8 cellular contexts compared by ENCODE assay signal in the genomic region with DNA sequence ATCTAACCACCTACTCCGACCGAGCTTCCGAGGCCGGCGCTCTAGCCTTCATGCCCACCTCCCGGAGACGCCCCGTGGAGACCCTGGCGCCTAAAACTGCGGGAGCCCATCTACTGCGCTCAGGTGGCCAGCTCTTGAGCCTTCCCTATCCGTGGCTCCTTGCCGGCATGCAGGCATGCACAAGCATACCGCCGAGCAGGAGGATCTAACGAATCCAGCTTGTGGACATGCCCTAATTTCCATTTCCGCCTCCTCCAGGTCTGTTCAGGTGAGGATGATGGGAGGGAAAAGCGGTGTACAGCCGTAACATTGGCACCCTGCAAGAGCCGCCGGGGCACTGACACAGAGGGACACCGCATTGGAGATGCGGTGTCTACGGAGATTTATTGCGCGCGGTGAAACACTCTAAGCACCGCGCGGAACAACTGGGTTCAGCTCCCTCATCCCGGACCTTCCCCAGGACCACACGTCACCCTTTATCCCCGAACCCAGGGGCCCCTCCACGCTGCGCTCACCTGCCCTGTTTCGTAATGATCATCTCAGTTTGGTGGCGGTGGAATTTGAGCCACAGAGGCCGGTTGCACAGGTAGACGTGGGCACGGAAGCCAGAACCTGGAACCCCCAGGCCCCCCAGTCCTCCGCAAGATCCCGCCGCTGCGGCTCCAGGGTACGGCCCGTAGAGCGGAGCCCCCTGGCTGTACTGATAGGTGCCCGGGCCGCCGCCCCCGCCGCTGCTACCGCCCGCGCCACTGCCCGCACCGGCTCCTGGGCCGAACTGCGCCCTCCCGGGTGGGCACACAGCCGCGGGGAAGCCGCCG. TPM values are rescaled to one million over a fixed set of nuclear protein-coding genes. Genes with fewer than 3 reads are reported as not detected.
DNase-seq lines count a peak whose midpoint lies in the region; ATAC-seq and TF ChIP-seq lines count a peak whose summit lies in the region.

No MANE protein-coding gene starts in this region.

- H3K4me3 ChIP-seq in Loucy (ENCODE audit: low read length, poor library complexity, severe bottlenecking): peak overlapping the region; percentile 74
- H3K4me3 ChIP-seq in choroid plexus epithelial cell (ENCODE audit: low read depth, low read length): peak overlapping the region; percentile 38
- peak overlapping the region; percentile 21 to 78 for H3K4me3 ChIP-seq in muscle layer of duodenum (ENCODE audit: low read depth in 1 of 2, low read length in 2 of 2)

- no peak overlapping the region for H3K4me3 Mint-ChIP-seq in osteocyte (ENCODE audit: unreplicated experiment)

- no peaks in the 10 kb centered on the region for H3F3A ChIP-seq in Loucy (ENCODE audit: low read depth)

- H3K4me1 Mint-ChIP-seq in osteocyte (ENCODE audit: unreplicated experiment): peaks cover 31% of the 10 kb centered on the region

- no peaks in the 10 kb centered on the region for H3K9me3 Mint-ChIP-seq in osteocyte (ENCODE audit: unreplicated experiment)

- peak overlapping the region; percentile 95 for H2AFZ ChIP-seq in Loucy (ENCODE audit: low read length)

- peaks cover 8% of the 10 kb centered on the region for H3K79me2 ChIP-seq in Loucy (ENCODE audit: insufficient read depth, low read length)

- H3K27ac Mint-ChIP-seq in osteocyte (ENCODE audit: unreplicated experiment): no peak overlapping the region

- peaks cover 13% of the 10 kb centered on the region for H3K4me1 ChIP-seq in Loucy (ENCODE audit: insufficient read depth, low read length, poor library complexity, severe bottlenecking)
- H3K4me1 ChIP-seq in muscle layer of duodenum (ENCODE audit: control insufficient read depth in 1 of 2, insufficient read depth in 2 of 2, low read length in 2 of 2): peaks cover 9 to 38% of the 10 kb centered on the region in 2 donors

- peak overlapping the region; percentile 75 for H3K4me2 ChIP-seq in Loucy (ENCODE audit: low read depth, low read length, poor library complexity, severe bottlenecking)

- TF ChIP-seq CTCF in Loucy (conservative IDR thresholded peaks at IDR 0.05; ENCODE audit: low read length): peak; percentile 76
- TF ChIP-seq CTCF in choroid plexus epithelial cell (conservative IDR thresholded peaks at IDR 0.05; ENCODE audit: low read depth, low read length): no peak
- TF ChIP-seq CTCF in osteocyte (IDR thresholded peaks at IDR 0.05): no peak

- no peaks in the 10 kb centered on the region for H3K27me3 ChIP-seq in Loucy (ENCODE audit: insufficient read depth, low read length, poor library complexity, severe bottlenecking)
- H3K27me3 ChIP-seq in muscle layer of duodenum (ENCODE audit: low read depth, low read length): peaks cover 73% of the 10 kb centered on the region

- peak overlapping the region; percentile 70 for H3K9ac ChIP-seq in Loucy (ENCODE audit: low read depth, low read length, poor library complexity, severe bottlenecking)

- H4K20me1 ChIP-seq in Loucy (ENCODE audit: insufficient read depth, low read length, poor library complexity, severe bottlenecking): no peaks in the 10 kb centered on the region

- no peak for ATAC-seq in HG03520 (IDR thresholded peaks at IDR 0.05; ENCODE audit: unreplicated experiment)

- no peaks in the 10 kb centered on the region for H3K9me2 ChIP-seq in Loucy (replicated peaks; ENCODE audit: low read depth, low read length)

- H3K36me3 Mint-ChIP-seq in osteocyte (ENCODE audit: unreplicated experiment): no peaks in the 10 kb centered on the region

- peak; percentile 61 for DNase-seq in NCI-H748 (lab: John Stamatoyannopoulos, UW; ENCODE audit: unreplicated experiment)
- DNase-seq in NCI-H748 treated with DMSO at 0.1 percent for 48 hours (lab: John Stamatoyannopoulos, UW): no peak
- DNase-seq in choroid plexus epithelial cell (ENCODE audit: low read depth): no peak
- no peak for DNase-seq in osteocyte (ENCODE audit: extremely low spot score, unreplicated experiment)
- DNase-seq in SKM-1 treated with dmso at 0.1 percent for 144 hours (lab: John Stamatoyannopoulos, UW; ENCODE audit: unreplicated experiment): no peak

- H3K36me3 ChIP-seq in Loucy (ENCODE audit: insufficient read depth, low read length) (no peaks in the 10 kb centered on the region), muscle layer of duodenum (ENCODE audit: control insufficient read depth in 1 of 2, insufficient read depth in 2 of 2, low read length in 2 of 2) (no peaks in the 10 kb centered on the region)

- no peak overlapping the region for H3K27ac ChIP-seq in muscle layer of duodenum (ENCODE audit: low read length)

- peaks cover 91% of the 10 kb centered on the region for H3K27me3 Mint-ChIP-seq in osteocyte (ENCODE audit: unreplicated experiment)

- H3K9me3 ChIP-seq in Loucy (ENCODE audit: insufficient read depth, low read depth, low read length) (no peaks in the 10 kb centered on the region), muscle layer of duodenum (ENCODE audit: control insufficient read depth in 1 of 2, low read length in 2 of 2) (no peaks in the 10 kb centered on the region)

RNA-seq across cellular contexts. Expression of a gene that starts 1.0 kb away (rescaled TPM):
- total RNA-seq in osteocyte: not detected in 2 replicates
